1 cellular context compared by ENCODE assay signal in the genomic region with DNA sequence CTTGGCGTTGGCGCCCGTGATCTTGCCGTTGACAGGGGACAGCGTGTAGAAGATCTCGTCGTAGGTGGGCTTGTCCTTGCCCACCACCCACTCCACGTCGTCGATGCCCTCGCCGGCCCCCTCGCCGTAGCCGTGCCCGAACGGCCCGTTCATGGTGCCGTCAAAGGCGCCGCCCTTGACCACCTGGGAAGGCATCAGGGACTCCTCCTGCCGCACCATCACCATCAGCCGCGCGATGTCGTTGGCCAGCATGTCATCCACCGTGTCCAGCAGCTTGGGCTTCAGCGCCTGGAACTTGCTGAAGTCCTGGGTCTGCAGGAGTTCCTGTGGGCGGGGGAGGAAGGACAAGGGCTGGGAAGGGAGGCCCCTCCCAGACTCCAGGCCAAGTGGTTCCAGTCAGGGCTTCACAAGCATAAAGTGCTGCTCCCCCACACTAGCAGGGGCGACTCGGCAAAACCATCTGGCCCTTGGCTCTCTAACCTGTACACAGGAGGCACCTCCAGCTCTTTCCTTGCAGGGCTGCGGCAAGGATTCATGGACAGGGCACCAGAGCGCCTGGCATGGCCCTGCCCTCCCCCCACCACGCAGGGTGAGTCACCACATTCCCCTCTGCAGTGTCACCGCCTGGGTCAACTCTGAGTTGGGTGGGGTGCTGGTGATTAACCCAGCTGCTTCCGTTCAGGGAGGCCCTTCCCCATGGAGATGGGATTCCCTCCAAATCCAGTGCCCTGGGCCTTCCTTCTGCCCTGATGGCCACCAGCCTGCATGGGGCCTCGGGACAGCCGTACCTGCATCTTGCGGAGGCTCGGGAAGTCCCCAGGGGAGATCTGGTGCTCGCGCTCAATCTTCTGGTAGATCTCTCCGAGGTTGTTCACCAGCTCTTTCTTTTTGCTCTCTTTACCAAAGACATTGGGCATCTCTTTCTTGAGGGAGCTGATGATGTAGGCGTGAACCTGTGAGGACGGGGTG.
TF ChIP-seq lines count a peak whose summit lies in the region.

No MANE protein-coding gene starts in this region.

TF ChIP-seq in K562, 482 proteins besides CTCF, POLR2A, EP300 and RAD21 (continued from another document and continues in another):
- TF ChIP-seq, protein P1, sequence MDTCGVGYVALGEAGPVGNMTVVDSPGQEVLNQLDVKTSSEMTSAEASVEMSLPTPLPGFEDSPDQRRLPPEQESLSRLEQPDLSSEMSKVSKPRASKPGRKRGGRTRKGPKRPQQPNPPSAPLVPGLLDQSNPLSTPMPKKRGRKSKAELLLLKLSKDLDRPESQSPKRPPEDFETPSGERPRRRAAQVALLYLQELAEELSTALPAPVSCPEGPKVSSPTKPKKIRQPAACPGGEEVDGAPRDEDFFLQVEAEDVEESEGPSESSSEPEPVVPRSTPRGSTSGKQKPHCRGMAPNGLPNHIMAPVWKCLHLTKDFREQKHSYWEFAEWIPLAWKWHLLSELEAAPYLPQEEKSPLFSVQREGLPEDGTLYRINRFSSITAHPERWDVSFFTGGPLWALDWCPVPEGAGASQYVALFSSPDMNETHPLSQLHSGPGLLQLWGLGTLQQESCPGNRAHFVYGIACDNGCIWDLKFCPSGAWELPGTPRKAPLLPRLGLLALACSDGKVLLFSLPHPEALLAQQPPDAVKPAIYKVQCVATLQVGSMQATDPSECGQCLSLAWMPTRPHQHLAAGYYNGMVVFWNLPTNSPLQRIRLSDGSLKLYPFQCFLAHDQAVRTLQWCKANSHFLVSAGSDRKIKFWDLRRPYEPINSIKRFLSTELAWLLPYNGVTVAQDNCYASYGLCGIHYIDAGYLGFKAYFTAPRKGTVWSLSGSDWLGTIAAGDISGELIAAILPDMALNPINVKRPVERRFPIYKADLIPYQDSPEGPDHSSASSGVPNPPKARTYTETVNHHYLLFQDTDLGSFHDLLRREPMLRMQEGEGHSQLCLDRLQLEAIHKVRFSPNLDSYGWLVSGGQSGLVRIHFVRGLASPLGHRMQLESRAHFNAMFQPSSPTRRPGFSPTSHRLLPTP (IDR thresholded peaks at IDR 0.05; ENCODE audit: borderline replicate concordance, extremely low read depth, insufficient read length) = no peak
- TF ChIP-seq HDAC8 (tag; IDR thresholded peaks at IDR 0.05) (no peak), ZBTB11 (CRISPR knock-in tag; IDR thresholded peaks at IDR 0.05) (no peak; a peak in 1 of 6 replicates), CEBPZ (IDR thresholded peaks at IDR 0.05; ENCODE audit: borderline replicate concordance, low read depth, low read length) (no peak), MTF1 (CRISPR knock-in tag; IDR thresholded peaks at IDR 0.05; ENCODE audit: borderline replicate concordance) (no peak), BCLAF1 (IDR thresholded peaks at IDR 0.05; ENCODE audit: borderline replicate concordance in 1 of 2, control insufficient read depth in 1 of 2, low read depth in 2 of 2, low read length in 1 of 2) (no peak), RBM17 (IDR thresholded peaks at IDR 0.05; ENCODE audit: borderline replicate concordance, low read depth, low read length) (no peak), ZBED1 (IDR thresholded peaks at IDR 0.05) (no peak), TAF15 (IDR thresholded peaks at IDR 0.05; ENCODE audit: low read depth, low read length) (no peak), CBX2 (IDR thresholded peaks at IDR 0.05; ENCODE audit: insufficient read depth, low read length, poor library complexity, severe bottlenecking) (no peak), ZC3H8 (IDR thresholded peaks at IDR 0.05) (no peak), PRMT5 (CRISPR knock-in tag; IDR thresholded peaks at IDR 0.05) (no peak), ZFP36 (IDR thresholded peaks at IDR 0.05; ENCODE audit: low read depth, low read length, partially characterized antibody) (no peak), NFRKB (IDR thresholded peaks at IDR 0.05; ENCODE audit: low read depth) (no peak), FOS (IDR thresholded peaks at IDR 0.05; ENCODE audit: extremely low read depth, insufficient read length) (peak; percentile 63), MECOM (CRISPR knock-in tag; IDR thresholded peaks at IDR 0.05) (no peak), RUNX1 (IDR thresholded peaks at IDR 0.05; ENCODE audit: low read depth) (no peak), KDM1A (IDR thresholded peaks at IDR 0.05) (peak; percentile 59 to 61; a peak in 3 of 4 replicates), PATZ1 (CRISPR knock-in tag; IDR thresholded peaks at IDR 0.05; ENCODE audit: borderline replicate concordance) (no peak), BHLHE40 (IDR thresholded peaks at IDR 0.05; ENCODE audit: low read length) (0 out of 2 replicates have a peak, but pooled peaks have one; percentile 34), SMAD1 (IDR thresholded peaks at IDR 0.05; ENCODE audit: low read depth, low read length, partially characterized antibody) (no peak)
- TF ChIP-seq, protein P2, sequence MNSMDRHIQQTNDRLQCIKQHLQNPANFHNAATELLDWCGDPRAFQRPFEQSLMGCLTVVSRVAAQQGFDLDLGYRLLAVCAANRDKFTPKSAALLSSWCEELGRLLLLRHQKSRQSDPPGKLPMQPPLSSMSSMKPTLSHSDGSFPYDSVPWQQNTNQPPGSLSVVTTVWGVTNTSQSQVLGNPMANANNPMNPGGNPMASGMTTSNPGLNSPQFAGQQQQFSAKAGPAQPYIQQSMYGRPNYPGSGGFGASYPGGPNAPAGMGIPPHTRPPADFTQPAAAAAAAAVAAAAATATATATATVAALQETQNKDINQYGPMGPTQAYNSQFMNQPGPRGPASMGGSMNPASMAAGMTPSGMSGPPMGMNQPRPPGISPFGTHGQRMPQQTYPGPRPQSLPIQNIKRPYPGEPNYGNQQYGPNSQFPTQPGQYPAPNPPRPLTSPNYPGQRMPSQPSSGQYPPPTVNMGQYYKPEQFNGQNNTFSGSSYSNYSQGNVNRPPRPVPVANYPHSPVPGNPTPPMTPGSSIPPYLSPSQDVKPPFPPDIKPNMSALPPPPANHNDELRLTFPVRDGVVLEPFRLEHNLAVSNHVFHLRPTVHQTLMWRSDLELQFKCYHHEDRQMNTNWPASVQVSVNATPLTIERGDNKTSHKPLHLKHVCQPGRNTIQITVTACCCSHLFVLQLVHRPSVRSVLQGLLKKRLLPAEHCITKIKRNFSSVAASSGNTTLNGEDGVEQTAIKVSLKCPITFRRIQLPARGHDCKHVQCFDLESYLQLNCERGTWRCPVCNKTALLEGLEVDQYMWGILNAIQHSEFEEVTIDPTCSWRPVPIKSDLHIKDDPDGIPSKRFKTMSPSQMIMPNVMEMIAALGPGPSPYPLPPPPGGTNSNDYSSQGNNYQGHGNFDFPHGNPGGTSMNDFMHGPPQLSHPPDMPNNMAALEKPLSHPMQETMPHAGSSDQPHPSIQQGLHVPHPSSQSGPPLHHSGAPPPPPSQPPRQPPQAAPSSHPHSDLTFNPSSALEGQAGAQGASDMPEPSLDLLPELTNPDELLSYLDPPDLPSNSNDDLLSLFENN (IDR thresholded peaks at IDR 0.05; ENCODE audit: low read depth in 2 of 2, low read length in 2 of 2) = no peak
- TF ChIP-seq, protein P3, sequence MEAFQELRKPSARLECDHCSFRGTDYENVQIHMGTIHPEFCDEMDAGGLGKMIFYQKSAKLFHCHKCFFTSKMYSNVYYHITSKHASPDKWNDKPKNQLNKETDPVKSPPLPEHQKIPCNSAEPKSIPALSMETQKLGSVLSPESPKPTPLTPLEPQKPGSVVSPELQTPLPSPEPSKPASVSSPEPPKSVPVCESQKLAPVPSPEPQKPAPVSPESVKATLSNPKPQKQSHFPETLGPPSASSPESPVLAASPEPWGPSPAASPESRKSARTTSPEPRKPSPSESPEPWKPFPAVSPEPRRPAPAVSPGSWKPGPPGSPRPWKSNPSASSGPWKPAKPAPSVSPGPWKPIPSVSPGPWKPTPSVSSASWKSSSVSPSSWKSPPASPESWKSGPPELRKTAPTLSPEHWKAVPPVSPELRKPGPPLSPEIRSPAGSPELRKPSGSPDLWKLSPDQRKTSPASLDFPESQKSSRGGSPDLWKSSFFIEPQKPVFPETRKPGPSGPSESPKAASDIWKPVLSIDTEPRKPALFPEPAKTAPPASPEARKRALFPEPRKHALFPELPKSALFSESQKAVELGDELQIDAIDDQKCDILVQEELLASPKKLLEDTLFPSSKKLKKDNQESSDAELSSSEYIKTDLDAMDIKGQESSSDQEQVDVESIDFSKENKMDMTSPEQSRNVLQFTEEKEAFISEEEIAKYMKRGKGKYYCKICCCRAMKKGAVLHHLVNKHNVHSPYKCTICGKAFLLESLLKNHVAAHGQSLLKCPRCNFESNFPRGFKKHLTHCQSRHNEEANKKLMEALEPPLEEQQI (IDR thresholded peaks at IDR 0.05) = no peak
